Comparison of ENCODE assay signal across 22 cellular contexts in genomic region chr13:50073340-50073739, GRCh38. TPM values are rescaled to one million over a fixed set of nuclear protein-coding genes. Genes with fewer than 3 reads are reported as not detected.
DNase-seq lines count a peak whose midpoint lies in the region; ATAC-seq, FAIRE-seq and TF ChIP-seq lines count a peak whose summit lies in the region.
"Had no signal": no experiment of that assay in that cellular context is flagged by ENCODE, and none has a peak within 500 bp of the region (broad histone marks: within the 10 kb centered on the region; RNA-seq: fewer than 3 reads in every experiment).

No MANE protein-coding gene starts in this region.

- no TSS peak for BruUV-seq in endothelial cell of umbilical vein (replicated peaks; lab: Mats Ljungman, UMichigan)

- dilution Hi-C loops in endothelial cell of umbilical vein (cut with MboI; ENCODE audit: extremely low pct_ligation_motif_present, low sequenced_read_pairs), result no loop called here

- peak overlapping the region; percentile 82 for H3K27ac ChIP-seq in SK-N-MC
- H3K27ac ChIP-seq in endothelial cell of umbilical vein (ENCODE audit: insufficient read depth, low read depth, low read length), result no peak overlapping the region
- H3K27ac ChIP-seq: colonic mucosa, upper lobe of left lung had no signal

- H3K27ac Mint-ChIP-seq in HFFc6, result peak overlapping the region; percentile 63
- H3K27ac Mint-ChIP-seq: activated naive CD4-positive, alpha-beta T cell treated with anti-CD3 and anti-CD28 coated beads for 36 hours; IgD-negative memory B cell; stimulated activated naive CD8-positive, alpha-beta T cell treated with anti-CD3 and anti-CD28 coated beads, Interleukin-15, Interleukin-2, amounts not matched to agents 100 ng/mL and 50 ng/mL, for 24 hours had no signal

- peaks cover 4% of the 10 kb centered on the region for H3K9me1 ChIP-seq in endothelial cell of umbilical vein (replicated peaks; ENCODE audit: control insufficient read depth, extremely low read depth, insufficient read depth, low read length)

- no peak overlapping the region for H2AFZ ChIP-seq in endothelial cell of umbilical vein (ENCODE audit: low read depth, low read length)

- H3K36me3 ChIP-seq in SK-N-MC (ENCODE audit: insufficient read depth, low read length), result peaks cover 43% of the 10 kb centered on the region
- peaks cover 0 to 3% of the 10 kb centered on the region in 2 experiments for H3K36me3 ChIP-seq in endothelial cell of umbilical vein (ENCODE audit: control insufficient read depth in 2 of 2, extremely low read depth in 1 of 2, insufficient read depth in 2 of 2, low read length in 2 of 2)
- H3K36me3 ChIP-seq in skeletal muscle satellite cell (ENCODE audit: insufficient read depth, low read length), result no peaks in the 10 kb centered on the region
- H3K36me3 ChIP-seq: colonic mucosa had no signal

- TF ChIP-seq POLR2A in endothelial cell of umbilical vein (IDR thresholded peaks at IDR 0.05; ENCODE audit: low read depth, low read length), result no peak

- H3K4me3 Mint-ChIP-seq in HFFc6, result peak overlapping the region; percentile 36; the same call in 1 of the 2 replicates
- H3K4me3 Mint-ChIP-seq: activated naive CD4-positive, alpha-beta T cell treated with anti-CD3 and anti-CD28 coated beads for 36 hours; stimulated activated naive CD8-positive, alpha-beta T cell treated with anti-CD3 and anti-CD28 coated beads, Interleukin-15, Interleukin-2, amounts not matched to agents 100 ng/mL and 50 ng/mL, for 24 hours had no signal

- intact Hi-C loops in endothelial cell of umbilical vein (cut with micrococcal nuclease), result no loop called here

- CTCF ChIA-PET in endothelial cell of umbilical vein (lab: Charles Lee), result no interaction called here

- no peaks in the 10 kb centered on the region for H3K27me3 Mint-ChIP-seq in HFFc6 (ENCODE audit: insufficient read depth)
- H3K27me3 Mint-ChIP-seq: IgD-negative memory B cell had no signal

- ATAC-seq in HG03135 (IDR thresholded peaks at IDR 0.05; ENCODE audit: unreplicated experiment) (no peak), GM18858 (IDR thresholded peaks at IDR 0.05; ENCODE audit: unreplicated experiment) (no peak)
- ATAC-seq: mucosa of descending colon had no signal

- H3K79me2 ChIP-seq in endothelial cell of umbilical vein (ENCODE audit: control insufficient read depth, insufficient read depth, low read length), result peaks cover 100% of the 10 kb centered on the region

- FAIRE-seq in endothelial cell of umbilical vein (lab: Jason Lieb, UNC), result no peak

- no peaks in the 10 kb centered on the region for H3K36me3 Mint-ChIP-seq in HFFc6 (ENCODE audit: low read depth)

- H4K20me1 ChIP-seq in endothelial cell of umbilical vein (replicated peaks; ENCODE audit: control insufficient read depth, extremely low read depth, insufficient read depth, low read length), result no peaks in the 10 kb centered on the region

- peaks cover 25% of the 10 kb centered on the region for H3K4me1 ChIP-seq in endothelial cell of umbilical vein (ENCODE audit: control insufficient read depth, extremely low read depth, insufficient read depth, low read length)
- H3K4me1 ChIP-seq in skeletal muscle satellite cell (ENCODE audit: control insufficient read depth, insufficient read depth, low read length), result peaks cover 67% of the 10 kb centered on the region
- H3K4me1 ChIP-seq: colonic mucosa had no signal

- no peak overlapping the region for H3K4me2 ChIP-seq in endothelial cell of umbilical vein (ENCODE audit: insufficient read depth, low read length)
- no peak overlapping the region for H3K4me2 ChIP-seq in skeletal muscle satellite cell (ENCODE audit: low read length)

- H3K9ac ChIP-seq in SK-N-MC (ENCODE audit: insufficient read length) (peak overlapping the region; percentile 43), endothelial cell of umbilical vein (replicated peaks; ENCODE audit: extremely low read depth, insufficient read depth, low read length) (no peak overlapping the region), skeletal muscle satellite cell (ENCODE audit: low read depth, low read length) (peak overlapping the region; percentile 43)

- no peaks in the 10 kb centered on the region for H3K27me3 ChIP-seq in endothelial cell of umbilical vein (ENCODE audit: control insufficient read depth in 2 of 2, insufficient read depth in 2 of 2, low read length in 2 of 2)
- H3K27me3 ChIP-seq in skeletal muscle satellite cell (ENCODE audit: control insufficient read depth, insufficient read depth, low read length), result no peaks in the 10 kb centered on the region
- H3K27me3 ChIP-seq: colonic mucosa, upper lobe of left lung had no signal

- POLR2A ChIA-PET in endothelial cell of umbilical vein (lab: Charles Lee), result interaction anchor here (0.9 kb wide), 1 partner anchor 76 kb away, joined by 3 read pairs; the partner anchor contains the start of gene TRIM13

- DNase-seq in HFFc6 (no peak), SK-N-MC (ENCODE audit: low read depth, low spot score) (no peak), endothelial cell of umbilical vein (ENCODE audit: low read depth, low spot score) (peak; percentile 38)
- DNase-seq in stimulated activated naive CD4-positive, alpha-beta T cell treated with Interleukin-2 at 50 U/mL for 16 hours (lab: John Stamatoyannopoulos, UW), result no peak
- DNase-seq: activated CD4-positive, CD25-positive, alpha-beta regulatory T cell treated with anti-CD3 and anti-CD28 coated beads, Interleukin-2, amount 50 U/mL, for 72 hours; activated naive CD4-positive, alpha-beta T cell treated with anti-CD3 and anti-CD28 coated beads for 36 hours; activated T-cell treated with anti-CD3 and anti-CD28 coated beads, Interleukin-2, amount 50 U/mL, for 48 hours; AML-193; colonic mucosa; HCEC 1CT; hippocampal formation; mucosa of descending colon; NCI-H187; stimulated activated CD4-positive, alpha-beta T cell treated with anti-CD3 and anti-CD28 coated beads, Interleukin-2, amount 100 ng/mL, for 48 hours; T1000; upper lobe of left lung had no signal

- no peak for TF ChIP-seq CTCF in HFFc6 (IDR thresholded peaks at IDR 0.05)
- no peak for TF ChIP-seq CTCF in endothelial cell of umbilical vein (IDR thresholded peaks at IDR 0.05; ENCODE audit: extremely low read depth in 1 of 2, insufficient read depth in 1 of 2, low read depth in 1 of 2, low read length in 2 of 2)

- peaks cover 92% of the 10 kb centered on the region for H3K4me1 Mint-ChIP-seq in HFFc6 (ENCODE audit: low read depth)

- no peaks in the 10 kb centered on the region for H3K9me3 ChIP-seq in SK-N-MC (ENCODE audit: low read depth, low read length)
- H3K9me3 ChIP-seq in endothelial cell of umbilical vein (replicated peaks; ENCODE audit: control insufficient read depth, insufficient read depth, low read length), result no peaks in the 10 kb centered on the region
- no peaks in the 10 kb centered on the region for H3K9me3 ChIP-seq in skeletal muscle satellite cell (replicated peaks; ENCODE audit: low read length)
- H3K9me3 ChIP-seq: colonic mucosa, mucosa of descending colon, upper lobe of left lung had no signal

- H3K4me3 ChIP-seq in SK-N-MC, result peak overlapping the region; percentile 16; the same call in 1 of the 2 replicates
- H3K4me3 ChIP-seq in endothelial cell of umbilical vein (replicated peaks in 1 of 3; ENCODE audit: insufficient read depth in 1 of 3, low read depth in 1 of 3, low read length in 3 of 3), result no peak overlapping the region
- no peak overlapping the region for H3K4me3 ChIP-seq in skeletal muscle satellite cell (ENCODE audit: low read length)
- H3K4me3 ChIP-seq: colonic mucosa, mucosa of descending colon, smooth muscle cell, upper lobe of left lung had no signal

- no peaks in the 10 kb centered on the region for H3K9me3 Mint-ChIP-seq in HFFc6
- H3K9me3 Mint-ChIP-seq: activated naive CD4-positive, alpha-beta T cell treated with anti-CD3 and anti-CD28 coated beads for 36 hours; IgD-negative memory B cell; stimulated activated naive CD8-positive, alpha-beta T cell treated with anti-CD3 and anti-CD28 coated beads, Interleukin-15, Interleukin-2, amounts not matched to agents 100 ng/mL and 50 ng/mL, for 24 hours had no signal

TF ChIP-seq in endothelial cell of umbilical vein, 7 proteins besides CTCF, POLR2A, EP300 and RAD21:
- TF ChIP-seq JUN (IDR thresholded peaks at IDR 0.05; ENCODE audit: borderline replicate concordance, insufficient read depth, insufficient read length, low read depth) (no peak), GATA2 (IDR thresholded peaks at IDR 0.05; ENCODE audit: insufficient read depth, insufficient read length, low read depth, low read length) (no peak), MAX (IDR thresholded peaks at IDR 0.05; ENCODE audit: insufficient read depth, insufficient read length) (no peak), FOS (IDR thresholded peaks at IDR 0.05; ENCODE audit: borderline replicate concordance, insufficient read depth, low read length) (no peak), MYC (IDR thresholded peaks at IDR 0.05; ENCODE audit: low read depth, low read length) (no peak)
TF ChIP-seq in endothelial cell of umbilical vein: peak in this region for 0.

RNA-seq across cellular contexts. Expression of gene KCNRG, which starts 58.1 kb away (rescaled TPM):
- 1 to 10 TPM in 1 of 6 experiments, under 1 TPM in 4, not detected in 1; 0.17 to 1.3 (median 0.30) TPM for total RNA-seq in HFFc6 (2021; fragmentation: NEBNext Ultra II Directional; extraction: Animal tissue kit (Norgen Biotek cat#: 25700))
- total RNA-seq in endothelial cell of umbilical vein, result 0.83 and 0.86 TPM in 2 replicates
- 1.2 and 1.3 TPM in 2 replicates for polyA plus RNA-seq in endothelial cell of umbilical vein
- 0.97 and 1.5 TPM in 2 replicates for polyA plus RNA-seq in endothelial cell of umbilical vein (2011; cell fraction: cytosol; rRNA removed)
- 2.0 and 2.5 TPM in 2 replicates for polyA plus RNA-seq in endothelial cell of umbilical vein (2011; cell fraction: nucleus; rRNA removed)
- polyA plus RNA-seq in endothelial cell of umbilical vein (2012), result 0.46 and 1.1 TPM in 2 replicates
- polyA minus RNA-seq in endothelial cell of umbilical vein, result 7.1 and 12.9 TPM in 2 replicates
- polyA minus RNA-seq in endothelial cell of umbilical vein (2011; cell fraction: cytosol; rRNA and poly(A)+ RNA removed), result not detected
- 3.5 and 5.6 TPM in 2 replicates for polyA minus RNA-seq in endothelial cell of umbilical vein (2011; cell fraction: nucleus; rRNA and poly(A)+ RNA removed)
- 2.0 TPM in 1 of 2 replicates, not detected in the other for total RNA-seq in skeletal muscle satellite cell (2012; rRNA removed)
- total RNA-seq: activated naive CD4-positive, alpha-beta T cell treated with anti-CD3 and anti-CD28 coated beads for 36 hours had no signal
